Comparison of ENCODE assay signal across 21 cellular contexts in the genomic region with DNA sequence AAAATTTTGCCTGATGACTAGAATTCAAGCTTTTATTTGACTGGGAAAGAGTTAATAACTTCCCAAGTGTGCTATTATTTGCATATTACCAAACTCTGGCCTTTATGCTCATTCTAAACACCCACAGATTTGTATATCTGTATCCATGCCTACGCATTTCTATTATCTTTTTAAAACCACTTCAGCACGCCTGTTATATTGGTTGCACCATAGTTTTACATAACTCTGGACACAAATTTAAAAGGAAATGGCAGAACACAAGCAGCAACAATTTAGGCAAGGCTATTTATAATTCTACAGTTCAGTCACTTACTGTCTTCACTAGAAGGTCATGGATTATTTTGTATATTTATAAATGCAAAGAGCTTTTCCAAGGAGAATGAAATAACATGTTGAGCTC. TPM values are rescaled to one million over a fixed set of nuclear protein-coding genes. Genes with fewer than 3 reads are reported as not detected.
DNase-seq lines count a peak whose midpoint lies in the region; ATAC-seq and TF ChIP-seq lines count a peak whose summit lies in the region.
"Had no signal": no experiment of that assay in that cellular context is flagged by ENCODE, and none has a peak within 500 bp of the region (broad histone marks: within the 10 kb centered on the region; RNA-seq: fewer than 3 reads in every experiment).

No MANE protein-coding gene starts in this region.

- TF ChIP-seq CTCF in right atrium auricular region (IDR thresholded peaks at IDR 0.05), result no peak
- TF ChIP-seq CTCF in upper lobe of left lung (IDR thresholded peaks at IDR 0.05), result no peak

- H3K4me1 ChIP-seq in right atrium auricular region (peaks cover 0 to 57% of the 10 kb centered on the region in 2 donors), adipocyte (ENCODE audit: control insufficient read depth, insufficient read depth, low read length) (peaks cover 36% of the 10 kb centered on the region), upper lobe of left lung (peaks cover 19 to 46% (median 27%) of the 10 kb centered on the region in 4 donors)

- ATAC-seq in Right ventricle myocardium inferior (no peak), upper lobe of left lung (ENCODE audit: low FRiP score in 2 of 2) (no peak), HG02588 (IDR thresholded peaks at IDR 0.05; ENCODE audit: unreplicated experiment) (no peak)
- ATAC-seq: activated naive CD4-positive, alpha-beta T cell treated with anti-CD3 and anti-CD28 coated beads, Interleukin-2, amount 50 U/mL, for 72 hours; gastrocnemius medialis; PC-3; psoas muscle had no signal

- H3K9me3 ChIP-seq in right atrium auricular region (no peaks in the 10 kb centered on the region), adipocyte (ENCODE audit: control insufficient read depth, low read length) (no peaks in the 10 kb centered on the region), upper lobe of left lung (no peaks in the 10 kb centered on the region)
- H3K9me3 ChIP-seq: Caco-2, gastrocnemius medialis, psoas muscle, suprapubic skin had no signal

- TF ChIP-seq EP300 in upper lobe of left lung (IDR thresholded peaks at IDR 0.05), result peak in 1 of 4 donors; percentile 35

- no peaks in the 10 kb centered on the region for H3K27me3 ChIP-seq in right atrium auricular region
- H3K27me3 ChIP-seq in adipocyte (replicated peaks; ENCODE audit: control insufficient read depth, insufficient read depth, low read length), result no peaks in the 10 kb centered on the region
- H3K27me3 ChIP-seq in upper lobe of left lung, result no peaks in the 10 kb centered on the region
- H3K27me3 ChIP-seq: gastrocnemius medialis, suprapubic skin had no signal

- H3K27ac ChIP-seq in right atrium auricular region (peak overlapping the region; percentile 51 to 58), upper lobe of left lung (peak overlapping the region in 3 of 4 donors; percentile 33 to 41 (median 40))
- H3K27ac ChIP-seq: gastrocnemius medialis, psoas muscle, suprapubic skin had no signal

- H3K36me3 ChIP-seq in right atrium auricular region (peaks cover 5% of the 10 kb centered on the region), adipocyte (ENCODE audit: control insufficient read depth, insufficient read depth, low read length, severe bottlenecking) (peaks cover 9% of the 10 kb centered on the region), upper lobe of left lung (peaks cover 0 to 6% (median 0%) of the 10 kb centered on the region in 4 donors)
- H3K36me3 ChIP-seq: gastrocnemius medialis, suprapubic skin had no signal

- 29 to 34% methylated on average over 2 of the region's 2 CpGs for WGBS in upper lobe of left lung, 2 donors

- no peak for DNase-seq in right atrium auricular region (ENCODE audit: low spot score)
- DNase-seq in Right ventricle myocardium inferior (ENCODE audit: missing footprints), result no peak
- no peak for DNase-seq in adipocyte (ENCODE audit: low read depth)
- DNase-seq in iris pigment epithelial cell (ENCODE audit: low read depth), result peak; percentile 27
- DNase-seq in upper lobe of left lung, result no peak
- no peak for DNase-seq in NCI-H82 (lab: John Stamatoyannopoulos, UW)
- no peak for DNase-seq in stimulated activated CD4-positive, alpha-beta T cell treated with anti-CD3 and anti-CD28 coated beads, Interleukin-4, amount 100 ng/mL, for 24 hours
- DNase-seq: activated B cell treated with CpG ODN at 0.5 μM for 24 hours, Caco-2, DMS79 treated with DMSO at 0.1 percent for 48 hours, gastrocnemius medialis, islet precursor cell, NCI-H1105 treated with DMSO at 0.1 percent for 48 hours, NCI-H2081, NCI-H226, PC-3, psoas muscle, SHP77 had no signal

- intact Hi-C loops in Right ventricle myocardium inferior (cut with DNase I), result no loop called here

- TF ChIP-seq POLR2A in upper lobe of left lung (IDR thresholded peaks at IDR 0.05), result no peak

- H3K9ac ChIP-seq in adipocyte (ENCODE audit: low read length), result peak overlapping the region; percentile 40

- H3K4me3 ChIP-seq in right atrium auricular region (no peak overlapping the region), adipocyte (ENCODE audit: low read length) (peak overlapping the region; percentile 32), upper lobe of left lung (no peak overlapping the region)
- H3K4me3 ChIP-seq: gastrocnemius medialis, psoas muscle, suprapubic skin had no signal

RNA-seq across cellular contexts. Expression of a gene that starts 3.7 kb away (rescaled TPM):
- total RNA-seq in right atrium auricular region (10 to 100 TPM in 1 of 2 donors, 1 to 10 TPM in 1; 9.3 to 16.3 TPM), Right ventricle myocardium inferior (10.6 TPM), upper lobe of left lung (10 to 100 TPM; 11.5 to 28.4 (median 17.0) TPM)

RNA-seq across cellular contexts. Expression of a gene that starts 15.6 kb away (rescaled TPM):
- total RNA-seq in right atrium auricular region (100 to 1,000 TPM; 424 to 949 TPM), Right ventricle myocardium inferior (782 TPM), upper lobe of left lung (100 to 1,000 TPM; 158 to 853 (median 524) TPM)
